ENCODE assay signal across 8 cellular contexts in the genomic region with DNA sequence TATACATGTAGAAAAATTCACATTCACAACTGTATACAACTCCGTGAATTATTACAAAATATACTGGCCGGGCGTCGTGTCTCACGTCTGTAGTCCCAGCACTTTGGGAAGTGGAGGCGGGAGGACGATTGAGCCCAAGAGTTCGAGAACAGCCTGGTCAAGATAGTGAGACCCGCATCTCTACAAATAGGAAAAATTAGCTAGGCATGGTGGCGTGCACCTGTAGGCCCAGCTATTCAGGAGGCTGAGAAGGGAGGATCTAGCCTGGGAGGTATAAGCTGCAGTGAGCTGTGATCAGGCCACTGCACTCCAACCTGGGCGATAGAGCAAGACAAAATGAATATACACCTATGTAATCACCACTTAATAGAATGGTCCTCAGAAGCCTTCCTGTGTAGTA. TPM values are rescaled to one million over a fixed set of nuclear protein-coding genes. Genes with fewer than 3 reads are reported as not detected.
DNase-seq lines count a peak whose midpoint lies in the region; ATAC-seq, FAIRE-seq and TF ChIP-seq lines count a peak whose summit lies in the region.

No MANE protein-coding gene starts in this region.

- peaks cover 4% of the 10 kb centered on the region for H3K36me3 Mint-ChIP-seq in activated naive CD8-positive, alpha-beta T cell

- dilution Hi-C loops in keratinocyte (cut with MboI; ENCODE audit: extremely low pct_ligation_motif_present, low sequenced_read_pairs): no loop called here

- no peaks in the 10 kb centered on the region for H4K20me1 ChIP-seq in keratinocyte (ENCODE audit: control insufficient read depth, extremely low read depth, insufficient read depth, low read length)

- H3K79me2 ChIP-seq in keratinocyte (ENCODE audit: control insufficient read depth, insufficient read depth, low read length): peaks cover 25% of the 10 kb centered on the region

- intact Hi-C loops in ascending aorta (cut with DNase I): loop anchor here (5.0 to 10.0 kb wide), 2 partner anchors 104 to 419 kb away; a partner anchor contains a TSS

- peak overlapping the region; percentile 97 for H3K4me3 Mint-ChIP-seq in activated naive CD8-positive, alpha-beta T cell

- no peak for DNase-seq in BJ (ENCODE audit: low read depth)
- no peak for DNase-seq in keratinocyte (ENCODE audit: low read depth, low spot score)
- no peak for DNase-seq in WERI-Rb-1
- no peak for DNase-seq in COLO829 (ENCODE audit: low spot score)
- DNase-seq in ascending aorta (ENCODE audit: low spot score in 2 of 2): no peak

- no peaks in the 10 kb centered on the region for H3K27me3 ChIP-seq in BJ (ENCODE audit: control insufficient read depth, insufficient read depth, low read length)
- H3K27me3 ChIP-seq in HUES48 (ENCODE audit: control insufficient read depth, insufficient read depth, low read length): no peaks in the 10 kb centered on the region
- H3K27me3 ChIP-seq in keratinocyte (ENCODE audit: control insufficient read depth, extremely low read depth, insufficient read depth, low read length): no peaks in the 10 kb centered on the region
- H3K27me3 ChIP-seq in WERI-Rb-1 (ENCODE audit: insufficient read depth, low read depth, severe bottlenecking): no peaks in the 10 kb centered on the region
- H3K27me3 ChIP-seq in ascending aorta: no peaks in the 10 kb centered on the region

- CTCF ChIA-PET in BJ (lab: Yijun Ruan, JAX): interaction anchor here (2.4 kb wide), 1 partner anchor 198 kb away, joined by 12 read pairs; a partner anchor contains a TSS

- no peak for FAIRE-seq in keratinocyte (lab: Jason Lieb, UNC)

- H3K4me1 ChIP-seq in HUES48 (ENCODE audit: control insufficient read depth, insufficient read depth, low read length) (peaks cover 5% of the 10 kb centered on the region; the same call in 1 of the 2 replicates), keratinocyte (ENCODE audit: control insufficient read depth, extremely low read depth, insufficient read depth, low read length) (peaks cover 13% of the 10 kb centered on the region), ascending aorta (peaks cover 0 to 8% of the 10 kb centered on the region in 2 donors)

- no peak overlapping the region for H3K9ac ChIP-seq in HUES48 (ENCODE audit: low read depth, low read length)
- peak overlapping the region; percentile 96 for H3K9ac ChIP-seq in keratinocyte (ENCODE audit: control insufficient read depth, extremely low read depth, insufficient read depth, low read length)

- H3K9me3 ChIP-seq in HUES48 (ENCODE audit: control insufficient read depth, insufficient read depth, low read length) (no peaks in the 10 kb centered on the region), keratinocyte (ENCODE audit: control insufficient read depth, low read depth, low read length) (no peaks in the 10 kb centered on the region), WERI-Rb-1 (ENCODE audit: severe bottlenecking) (no peaks in the 10 kb centered on the region), ascending aorta (no peaks in the 10 kb centered on the region)

- H3K4me1 Mint-ChIP-seq in activated naive CD8-positive, alpha-beta T cell (ENCODE audit: low read depth): peaks cover 19% of the 10 kb centered on the region

- TF ChIP-seq CTCF in BJ (IDR thresholded peaks at IDR 0.05; ENCODE audit: insufficient read depth, low read depth, low read length) (no peak), keratinocyte (optimal IDR thresholded peaks at IDR 0.05 in 1 of 3, IDR thresholded peaks at IDR 0.05 in 1 of 3, conservative IDR thresholded peaks at IDR 0.05 in 1 of 3; ENCODE audit: extremely low read depth in 1 of 3, insufficient read depth in 2 of 3, low read length in 3 of 3) (no peak), WERI-Rb-1 (IDR thresholded peaks at IDR 0.05; ENCODE audit: low read depth, low read length) (no peak), ascending aorta (IDR thresholded peaks at IDR 0.05) (no peak)

- H3K27ac Mint-ChIP-seq in activated naive CD8-positive, alpha-beta T cell: no peak overlapping the region

- H3K27me3 Mint-ChIP-seq in activated naive CD8-positive, alpha-beta T cell: no peaks in the 10 kb centered on the region

- peak overlapping the region; percentile 93 for H3K4me2 ChIP-seq in keratinocyte (ENCODE audit: control insufficient read depth, extremely low read depth, insufficient read depth, low read depth, low read length)

- H3K4me3 ChIP-seq in BJ (ENCODE audit: low read depth, low read length) (peak overlapping the region; percentile 89; the same call in 1 of the 2 replicates), HUES48 (ENCODE audit: low read depth, low read length) (peak overlapping the region; percentile 89), keratinocyte (ENCODE audit: control insufficient read depth in 2 of 3, extremely low read depth in 1 of 3, insufficient read depth in 2 of 3, low read depth in 1 of 3, low read length in 3 of 3) (peak overlapping the region in 2 of 3 experiments; percentile 89 to 93), WERI-Rb-1 (ENCODE audit: low read depth, low read length) (no peak overlapping the region), ascending aorta (peak overlapping the region in 1 of 2 donors; percentile 82)

- no peak overlapping the region for H2AFZ ChIP-seq in keratinocyte (ENCODE audit: control insufficient read depth, low read length)

- H3K27ac ChIP-seq in HUES48 (ENCODE audit: low read depth, low read length) (no peak overlapping the region), keratinocyte (ENCODE audit: control insufficient read depth, insufficient read depth, low read length) (no peak overlapping the region), WERI-Rb-1 (no peak overlapping the region), ascending aorta (no peak overlapping the region)

- ATAC-seq in GM21825 (IDR thresholded peaks at IDR 0.05; ENCODE audit: unreplicated experiment): no peak

- no peaks in the 10 kb centered on the region for H3K9me3 Mint-ChIP-seq in activated naive CD8-positive, alpha-beta T cell (ENCODE audit: low read depth)

- H3K36me3 ChIP-seq in BJ (ENCODE audit: control insufficient read depth, insufficient read depth, low read length) (no peaks in the 10 kb centered on the region), HUES48 (ENCODE audit: control insufficient read depth, insufficient read depth, low read length) (peaks cover 28% of the 10 kb centered on the region), keratinocyte (ENCODE audit: control insufficient read depth in 2 of 2, extremely low read depth in 1 of 2, insufficient read depth in 2 of 2, low read length in 2 of 2) (peaks cover 3 to 4% of the 10 kb centered on the region in 2 experiments), WERI-Rb-1 (peaks cover 30% of the 10 kb centered on the region), ascending aorta (peaks cover 0 to 4% of the 10 kb centered on the region in 2 donors)

- POLR2A ChIA-PET in BJ (lab: Charles Lee): no interaction called here

- H3K9me1 ChIP-seq in keratinocyte (ENCODE audit: control insufficient read depth, extremely low read depth, insufficient read depth, low read length): peaks cover 2% of the 10 kb centered on the region

RNA-seq across cellular contexts. Expression of a gene that starts 1.3 kb away (rescaled TPM):
- polyA plus RNA-seq in BJ (2011; rRNA removed) (8.9 TPM in 2 replicates), keratinocyte (2.0 to 7.4 TPM (median 6.9 TPM) in 3 replicates)
- 6.6 and 9.0 TPM in 2 replicates for polyA minus RNA-seq in BJ (2011; rRNA and poly(A)+ RNA removed)
- not detected for polyA plus RNA-seq in keratinocyte (2011; ENCODE audit: low read depth)
- 2.8 and 3.4 TPM in 2 replicates for polyA plus RNA-seq in keratinocyte (2011; cell fraction: cytosol; rRNA removed)
- 2.3 and 3.6 TPM in 2 replicates for polyA plus RNA-seq in keratinocyte (2011; cell fraction: nucleus; rRNA removed)
- 0.66 and 8.4 TPM in 2 replicates for polyA plus RNA-seq in keratinocyte (2012; ENCODE audit: low replicate concordance)
- polyA minus RNA-seq in keratinocyte: 4.4 to 16.3 TPM (median 8.4 TPM) in 3 replicates
- polyA minus RNA-seq in keratinocyte (2011; cell fraction: cytosol; rRNA and poly(A)+ RNA removed): 2.3 TPM
- polyA minus RNA-seq in keratinocyte (2011; cell fraction: nucleus; rRNA and poly(A)+ RNA removed): 1.4 and 1.9 TPM in 2 replicates
- total RNA-seq in ascending aorta: not detected

RNA-seq across cellular contexts. Expression of a gene that starts 58.8 kb away (rescaled TPM):
- polyA plus RNA-seq in BJ (2011; rRNA removed) (25.1 and 28.3 TPM in 2 replicates), keratinocyte (22.2 to 23.0 TPM (median 22.2 TPM) in 3 replicates)
- 11.7 and 12.1 TPM in 2 replicates for polyA minus RNA-seq in BJ (2011; rRNA and poly(A)+ RNA removed)
- 28.4 TPM for polyA plus RNA-seq in keratinocyte (2011; ENCODE audit: low read depth)
- 16.8 and 18.4 TPM in 2 replicates for polyA plus RNA-seq in keratinocyte (2011; cell fraction: cytosol; rRNA removed)
- 46.3 and 51.4 TPM in 2 replicates for polyA plus RNA-seq in keratinocyte (2011; cell fraction: nucleus; rRNA removed)
- 22.8 and 24.5 TPM in 2 replicates for polyA plus RNA-seq in keratinocyte (2012; ENCODE audit: low replicate concordance)
- 9.7 to 20.6 TPM (median 13.9 TPM) in 3 replicates for polyA minus RNA-seq in keratinocyte
- 21.9 TPM for polyA minus RNA-seq in keratinocyte (2011; cell fraction: cytosol; rRNA and poly(A)+ RNA removed)
- 16.2 and 19.2 TPM in 2 replicates for polyA minus RNA-seq in keratinocyte (2011; cell fraction: nucleus; rRNA and poly(A)+ RNA removed)
- 6.0 TPM for total RNA-seq in ascending aorta
